In genomic region chr12:16189849-16190248, GRCh38 we compare ENCODE assay signal across 11 cellular contexts.
DNase-seq lines count a peak whose midpoint lies in the region; ATAC-seq and TF ChIP-seq lines count a peak whose summit lies in the region.
"Had no signal": no experiment of that assay in that cellular context is flagged by ENCODE, and none has a peak within 500 bp of the region (broad histone marks: within the 10 kb centered on the region; RNA-seq: fewer than 3 reads in every experiment).

No MANE protein-coding gene starts in this region.

- H3K27ac Mint-ChIP-seq in activated T-helper 1 cell treated with anti-CD3 and anti-CD28 coated beads, Interleukin-12 subunit alpha, Interleukin-12 subunit beta, Interleukin-2, Interleukin-4 antibody, amounts not matched to agents 30 ng/mL and 10 ng/mL and 1 ng/mL, durations not matched to agents 14 hours and 24 hours and 36 hours = no peak overlapping the region

- H3K4me1 ChIP-seq in body of pancreas = no peaks in the 10 kb centered on the region
- H3K4me1 ChIP-seq: Peyer's patch, suprapubic skin had no signal

- TF ChIP-seq CTCF in body of pancreas (IDR thresholded peaks at IDR 0.05) (peak in 4 of 7 experiments; percentile 25 to 50 (median 38)), coronary artery (IDR thresholded peaks at IDR 0.05) (no peak)

- no peaks in the 10 kb centered on the region for H3K9me3 ChIP-seq in body of pancreas
- H3K9me3 ChIP-seq: neutrophil, Peyer's patch, suprapubic skin had no signal

- TF ChIP-seq POLR2A in body of pancreas (IDR thresholded peaks at IDR 0.05) = no peak

- no peaks in the 10 kb centered on the region for H3K36me3 ChIP-seq in body of pancreas (replicated peaks in 1 of 2; ENCODE audit: insufficient read depth in 1 of 2, low read depth in 2 of 2)
- H3K36me3 ChIP-seq: neutrophil, Peyer's patch, suprapubic skin had no signal

- no peaks in the 10 kb centered on the region for H3K27me3 ChIP-seq in body of pancreas
- H3K27me3 ChIP-seq: Peyer's patch, suprapubic skin had no signal

- WGBS in body of pancreas, 2 donors = 25 to 32% methylated on average over 5 of the region's 5 CpGs

- H3K36me3 Mint-ChIP-seq in activated T-helper 1 cell treated with anti-CD3 and anti-CD28 coated beads, Interleukin-12 subunit alpha, Interleukin-12 subunit beta, Interleukin-2, Interleukin-4 antibody, amounts not matched to agents 30 ng/mL and 10 ng/mL and 1 ng/mL, durations not matched to agents 14 hours and 24 hours and 36 hours (ENCODE audit: low read depth) = no peaks in the 10 kb centered on the region

- no peak overlapping the region for H3K4me3 Mint-ChIP-seq in activated T-helper 1 cell treated with anti-CD3 and anti-CD28 coated beads, Interleukin-12 subunit alpha, Interleukin-12 subunit beta, Interleukin-2, Interleukin-4 antibody, amounts not matched to agents 30 ng/mL and 10 ng/mL and 1 ng/mL, durations not matched to agents 14 hours and 24 hours and 36 hours

- H3K9me3 Mint-ChIP-seq in activated T-helper 1 cell treated with anti-CD3 and anti-CD28 coated beads, Interleukin-12 subunit alpha, Interleukin-12 subunit beta, Interleukin-2, Interleukin-4 antibody, amounts not matched to agents 30 ng/mL and 10 ng/mL and 1 ng/mL, durations not matched to agents 14 hours and 24 hours and 36 hours = no peaks in the 10 kb centered on the region

- no peak overlapping the region for H3K4me3 ChIP-seq in body of pancreas
- no peak overlapping the region for H3K4me3 ChIP-seq in coronary artery
- H3K4me3 ChIP-seq: Peyer's patch, suprapubic skin had no signal

- ATAC-seq in GM19351 (IDR thresholded peaks at IDR 0.05; ENCODE audit: unreplicated experiment) = peak; percentile 53
- ATAC-seq in body of pancreas = peak; percentile 53

- H3K27ac ChIP-seq in body of pancreas = no peak overlapping the region
- no peak overlapping the region for H3K27ac ChIP-seq in coronary artery
- H3K27ac ChIP-seq: neutrophil, Peyer's patch, suprapubic skin had no signal

- H3K4me1 Mint-ChIP-seq in activated T-helper 1 cell treated with anti-CD3 and anti-CD28 coated beads, Interleukin-12 subunit alpha, Interleukin-12 subunit beta, Interleukin-2, Interleukin-4 antibody, amounts not matched to agents 30 ng/mL and 10 ng/mL and 1 ng/mL, durations not matched to agents 14 hours and 24 hours and 36 hours (ENCODE audit: low read depth) = no peaks in the 10 kb centered on the region

- intact Hi-C loops in body of pancreas (cut with DNase I) = no loop called here
- intact Hi-C loops in activated T-helper 1 cell treated with anti-CD3 and anti-CD28 coated beads, Interleukin-12 subunit alpha, Interleukin-12 subunit beta, Interleukin-2, Interleukin-4 antibody, amounts not matched to agents 30 ng/mL and 10 ng/mL and 1 ng/mL, durations not matched to agents 14 hours and 24 hours and 36 hours (cut with micrococcal nuclease) = no loop called here

- peak; percentile 4 for DNase-seq in NCI-H128 (lab: John Stamatoyannopoulos, UW; ENCODE audit: unreplicated experiment)
- DNase-seq in body of pancreas = peak in 1 of 4 donors; percentile 11
- DNase-seq in pons (ENCODE audit: low spot score) = peak; percentile 18
- DNase-seq in coronary artery (ENCODE audit: low spot score) = no peak
- no peak for DNase-seq in SW 1271 (lab: John Stamatoyannopoulos, UW)
- no peak for DNase-seq in activated T-helper 1 cell treated with anti-CD3 and anti-CD28 coated beads, Interleukin-12 subunit alpha, Interleukin-12 subunit beta, Interleukin-2, Interleukin-4 antibody, amounts not matched to agents 30 ng/mL and 10 ng/mL and 1 ng/mL, durations not matched to agents 14 hours and 24 hours and 36 hours (ENCODE audit: low spot score)
- DNase-seq: cerebellar nuclear complex, Peyer's patch had no signal

- no peaks in the 10 kb centered on the region for H3K27me3 Mint-ChIP-seq in activated T-helper 1 cell treated with anti-CD3 and anti-CD28 coated beads, Interleukin-12 subunit alpha, Interleukin-12 subunit beta, Interleukin-2, Interleukin-4 antibody, amounts not matched to agents 30 ng/mL and 10 ng/mL and 1 ng/mL, durations not matched to agents 14 hours and 24 hours and 36 hours (ENCODE audit: insufficient read depth)

Comparison
In these comparisons a context has a peak if more than half of its experiments do, and no peak if none do; other contexts are left out.
1. DNase-seq: peak in NCI-H128 (single experiment) and pons (single experiment); none in coronary artery (single experiment), SW 1271 (0 of 2) and activated T-helper 1 cell treated with anti-CD3 and anti-CD28 coated beads, Interleukin-12 subunit alpha, Interleukin-12 subunit beta, Interleukin-2, Interleukin-4 antibody, amounts not matched to agents 30 ng/mL and 10 ng/mL and 1 ng/mL, durations not matched to agents 14 hours and 24 hours and 36 hours (single experiment).